8 cellular contexts compared by ENCODE assay signal in genomic region chrX:74422029-74422352, GRCh38. TPM values are rescaled to one million over a fixed set of nuclear protein-coding genes. Genes with fewer than 3 reads are reported as not detected.
DNase-seq lines count a peak whose midpoint lies in the region; ATAC-seq and TF ChIP-seq lines count a peak whose summit lies in the region.

No MANE protein-coding gene starts in this region.

- H3K27ac ChIP-seq in ACC112 (ENCODE audit: low read depth, low read length) (no peak overlapping the region), KMS-11 (no peak overlapping the region)

- H3K9me3 ChIP-seq in endocrine pancreas (ENCODE audit: control insufficient read depth, low read length), result no peaks in the 10 kb centered on the region

- POLR2A ChIA-PET in naive thymus-derived CD8-positive, alpha-beta T cell (lab: Charles Lee), result no interaction called here

- peak overlapping the region; percentile 69 to 86 (median 80) for H3K4me3 Mint-ChIP-seq in naive thymus-derived CD8-positive, alpha-beta T cell

- H3K4me1 ChIP-seq in ACC112 (ENCODE audit: control insufficient read depth, insufficient read depth, low read length, unreplicated experiment) (peaks cover 3% of the 10 kb centered on the region), KMS-11 (ENCODE audit: low read depth, poor library complexity, severe bottlenecking) (no peaks in the 10 kb centered on the region), endocrine pancreas (ENCODE audit: control insufficient read depth, insufficient read depth, low read length) (no peaks in the 10 kb centered on the region)

- H3K36me3 ChIP-seq in ACC112 (ENCODE audit: insufficient read depth, low read length) (no peaks in the 10 kb centered on the region), KMS-11 (ENCODE audit: insufficient read depth) (no peaks in the 10 kb centered on the region), endocrine pancreas (ENCODE audit: control insufficient read depth, insufficient read depth, low read length) (no peaks in the 10 kb centered on the region)

- H4K20me1 ChIP-seq in KMS-11 (ENCODE audit: insufficient read depth), result no peaks in the 10 kb centered on the region

- no peaks in the 10 kb centered on the region for H3K9me3 Mint-ChIP-seq in naive thymus-derived CD8-positive, alpha-beta T cell

- H3K4me1 Mint-ChIP-seq in naive thymus-derived CD8-positive, alpha-beta T cell, result peaks cover 6 to 16% (median 9%) of the 10 kb centered on the region in 4 donors

- peak overlapping the region; percentile 60; the same call in 1 of the 2 replicates for H3K4me2 ChIP-seq in KMS-11

- H2AFZ ChIP-seq in ACC112 (ENCODE audit: low read length, unreplicated experiment) (peak overlapping the region; percentile 60), KMS-11 (ENCODE audit: low read depth) (peak overlapping the region; percentile 81; the same call in 1 of the 2 replicates)

- H3K27me3 ChIP-seq in ACC112 (ENCODE audit: insufficient read depth, low read length) (no peaks in the 10 kb centered on the region), KMS-11 (ENCODE audit: insufficient read depth, low read depth) (no peaks in the 10 kb centered on the region), endocrine pancreas (ENCODE audit: control insufficient read depth, insufficient read depth, low read length) (no peaks in the 10 kb centered on the region)

- H3K4me3 ChIP-seq in ACC112 (ENCODE audit: low read depth, low read length) (peak overlapping the region; percentile 82), KMS-11 (IDR thresholded peaks at IDR 0.05; ENCODE audit: insufficient read depth, low read depth, low read length) (no peak overlapping the region), endocrine pancreas (ENCODE audit: control insufficient read depth, insufficient read depth, low read length) (no peak overlapping the region)

- peak overlapping the region in 2 of 10 donors; percentile 1 to 69 for H3K27ac Mint-ChIP-seq in naive thymus-derived CD8-positive, alpha-beta T cell

- peak in 1 of 10 donors; percentile 6 for DNase-seq in naive thymus-derived CD8-positive, alpha-beta T cell
- no peak for DNase-seq in kidney tubule cell (ENCODE audit: low spot score)
- DNase-seq in DMS 273 treated with DMSO at 0.1 percent for 48 hours (lab: John Stamatoyannopoulos, UW), result no peak
- DNase-seq in stimulated activated naive CD4-positive, alpha-beta T cell treated with Interleukin-2 at 50 U/mL for 16 hours (lab: John Stamatoyannopoulos, UW), result no peak

- peaks cover 13% of the 10 kb centered on the region for H3K79me2 ChIP-seq in ACC112 (ENCODE audit: control insufficient read depth, insufficient read depth, low read length, unreplicated experiment)
- H3K79me2 ChIP-seq in KMS-11 (ENCODE audit: insufficient read depth, low read depth), result no peaks in the 10 kb centered on the region

- peak in 1 of 2 donors; percentile 6 for ATAC-seq in naive thymus-derived CD8-positive, alpha-beta T cell
- ATAC-seq in GM19324 (IDR thresholded peaks at IDR 0.05; ENCODE audit: low FRiP score, unreplicated experiment), result no peak

- H3K27me3 Mint-ChIP-seq in naive thymus-derived CD8-positive, alpha-beta T cell, result peaks cover 0 to 10% (median 0%) of the 10 kb centered on the region in 5 donors

- no peaks in the 10 kb centered on the region for H3K36me3 Mint-ChIP-seq in naive thymus-derived CD8-positive, alpha-beta T cell

- H3K9ac ChIP-seq in KMS-11 (no peak overlapping the region), endocrine pancreas (ENCODE audit: control insufficient read depth, insufficient read depth, low read length) (peak overlapping the region; percentile 66)

- TF ChIP-seq CTCF in KMS-11 (conservative IDR thresholded peaks at IDR 0.05; ENCODE audit: low read depth, low read length), result no peak

RNA-seq across cellular contexts. Expression of gene SLC16A2, which starts 0.7 kb away (rescaled TPM):
- under 1 TPM; 0.44 to 0.65 TPM for total RNA-seq in naive thymus-derived CD8-positive, alpha-beta T cell
- polyA plus RNA-seq in naive thymus-derived CD8-positive, alpha-beta T cell, result under 1 TPM; 0.37 to 0.66 (median 0.56) TPM
